6 cellular contexts compared by ENCODE assay signal in genomic region chr6:30717845-30718795, GRCh38. TPM values are rescaled to one million over a fixed set of nuclear protein-coding genes. Genes with fewer than 3 reads are reported as not detected.
DNase-seq lines count a peak whose midpoint lies in the region; ATAC-seq, FAIRE-seq and TF ChIP-seq lines count a peak whose summit lies in the region.
"Not testable (repeated sequence)": the region's sequence is repeated elsewhere in the genome, so short reads cannot be mapped to it uniquely, and the experiment has no call there.

No MANE protein-coding gene starts in this region.

- intact Hi-C loops in activated T-helper 2 cell treated with anti-CD3 and anti-CD28 coated beads, Interferon-gamma antibody, Interleukin-2, Interleukin-4, amounts not matched to agents 10 μg/mL and 5 μg/mL and 100 μg/mL, durations not matched to agents 14 hours and 24 hours and 36 hours (cut with micrococcal nuclease) = loop anchor here (1.0 to 5.0 kb wide), 5 partner anchors 31 to 146 kb away; partner anchors contain the start of genes ABCF1, C6orf136, MRPS18B and PPP1R10
- intact Hi-C loops in endothelial cell of umbilical vein (cut with micrococcal nuclease) = loop anchor here (1.0 kb wide), 3 partner anchors 31 to 101 kb away; partner anchors contain the start of genes MRPS18B and PPP1R10

- TSS peak; percentile 1 for BruUV-seq in endothelial cell of umbilical vein (replicated peaks; lab: Mats Ljungman, UMichigan)

- peaks cover 42% of the 10 kb centered on the region for H3K4me1 Mint-ChIP-seq in activated T-helper 2 cell treated with anti-CD3 and anti-CD28 coated beads, Interferon-gamma antibody, Interleukin-2, Interleukin-4, amounts not matched to agents 10 μg/mL and 5 μg/mL and 100 μg/mL, durations not matched to agents 14 hours and 24 hours and 36 hours (ENCODE audit: low read depth)

- not testable (repeated sequence) for FAIRE-seq in endothelial cell of umbilical vein (lab: Jason Lieb, UNC)

- H3K9me1 ChIP-seq in endothelial cell of umbilical vein (replicated peaks; ENCODE audit: control insufficient read depth, extremely low read depth, insufficient read depth, low read length) = not testable (repeated sequence)

- H3K79me2 ChIP-seq in endothelial cell of umbilical vein (ENCODE audit: control insufficient read depth, insufficient read depth, low read length) = peaks cover 43% of the 10 kb centered on the region

- not testable (repeated sequence) for H3K27me3 Mint-ChIP-seq in activated T-helper 2 cell treated with anti-CD3 and anti-CD28 coated beads, Interferon-gamma antibody, Interleukin-2, Interleukin-4, amounts not matched to agents 10 μg/mL and 5 μg/mL and 100 μg/mL, durations not matched to agents 14 hours and 24 hours and 36 hours (ENCODE audit: low read depth)

- H3K4me2 ChIP-seq in endothelial cell of umbilical vein (ENCODE audit: insufficient read depth, low read length) = peak overlapping the region; percentile 67
- peak overlapping the region; percentile 77 for H3K4me2 ChIP-seq in skeletal muscle satellite cell (ENCODE audit: low read length)

- not testable (repeated sequence) for H3K9me3 ChIP-seq in BE2C; MG63; endothelial cell of umbilical vein (replicated peaks; ENCODE audit: control insufficient read depth, insufficient read depth, low read length); lung (ENCODE audit: control insufficient read depth in 2 of 2, insufficient read depth in 1 of 2, low read length in 1 of 2); skeletal muscle satellite cell (replicated peaks; ENCODE audit: low read length)

- H3K27ac ChIP-seq in endothelial cell of umbilical vein (ENCODE audit: insufficient read depth, low read depth, low read length) (peak overlapping the region; percentile 82), lung (ENCODE audit: low read depth in 1 of 2, low read length in 1 of 2) (peak overlapping the region; percentile 87 to 88)

- CTCF ChIA-PET in endothelial cell of umbilical vein (lab: Charles Lee) = interaction anchor here (1.0 to 9.2 kb wide), 12 partner anchors 13 to 369 kb away, joined by 4 to 296 read pairs (median 6); no protein-coding TSS in a partner anchor

- H3K27ac Mint-ChIP-seq in activated T-helper 2 cell treated with anti-CD3 and anti-CD28 coated beads, Interferon-gamma antibody, Interleukin-2, Interleukin-4, amounts not matched to agents 10 μg/mL and 5 μg/mL and 100 μg/mL, durations not matched to agents 14 hours and 24 hours and 36 hours = peak overlapping the region; percentile 95

- H3K4me1 ChIP-seq in BE2C; lung (ENCODE audit: control insufficient read depth in 2 of 2, insufficient read depth in 2 of 2, low read length in 2 of 2): not testable (repeated sequence)
- H3K4me1 ChIP-seq in endothelial cell of umbilical vein (ENCODE audit: control insufficient read depth, extremely low read depth, insufficient read depth, low read length) (peaks cover 28% of the 10 kb centered on the region), skeletal muscle satellite cell (ENCODE audit: control insufficient read depth, insufficient read depth, low read length) (peaks cover 23% of the 10 kb centered on the region)

- not testable (repeated sequence) for H3K9me3 Mint-ChIP-seq in activated T-helper 2 cell treated with anti-CD3 and anti-CD28 coated beads, Interferon-gamma antibody, Interleukin-2, Interleukin-4, amounts not matched to agents 10 μg/mL and 5 μg/mL and 100 μg/mL, durations not matched to agents 14 hours and 24 hours and 36 hours

- not testable (repeated sequence) for H2AFZ ChIP-seq in endothelial cell of umbilical vein (ENCODE audit: low read depth, low read length)

- POLR2A ChIA-PET in endothelial cell of umbilical vein (lab: Charles Lee) = interaction anchor here (1.0 to 2.9 kb wide), 7 partner anchors 11 to 103 kb away, joined by 4 to 18 read pairs (median 6); partner anchors contain the start of gene NRM

- H4K20me1 ChIP-seq in endothelial cell of umbilical vein (replicated peaks; ENCODE audit: control insufficient read depth, extremely low read depth, insufficient read depth, low read length) = not testable (repeated sequence)

- DNase-seq in BE2C; MG63; activated T-helper 2 cell treated with anti-CD3 and anti-CD28 coated beads, Interferon-gamma antibody, Interleukin-2, Interleukin-4, amounts not matched to agents 10 μg/mL and 5 μg/mL and 100 μg/mL, durations not matched to agents 14 hours and 24 hours and 36 hours (ENCODE audit: low spot score); endothelial cell of umbilical vein (ENCODE audit: low read depth, low spot score); lung (ENCODE audit: low spot score): not testable (repeated sequence)

- TF ChIP-seq POLR2A in endothelial cell of umbilical vein (IDR thresholded peaks at IDR 0.05; ENCODE audit: low read depth, low read length) = not testable (repeated sequence)

- not testable (repeated sequence) for H3K27me3 ChIP-seq in BE2C; MG63; endothelial cell of umbilical vein (ENCODE audit: control insufficient read depth in 2 of 2, insufficient read depth in 2 of 2, low read length in 2 of 2); lung (ENCODE audit: control insufficient read depth, insufficient read depth); skeletal muscle satellite cell (ENCODE audit: control insufficient read depth, insufficient read depth, low read length)

- TF ChIP-seq CTCF in BE2C (IDR thresholded peaks at IDR 0.05; ENCODE audit: low read depth, low read length); endothelial cell of umbilical vein (IDR thresholded peaks at IDR 0.05; ENCODE audit: extremely low read depth in 1 of 2, insufficient read depth in 1 of 2, low read depth in 1 of 2, low read length in 2 of 2); lung (IDR thresholded peaks at IDR 0.05; ENCODE audit: control extremely low read depth, extremely low read depth): not testable (repeated sequence)

- H3K4me3 ChIP-seq in BE2C (ENCODE audit: low read depth, low read length) = peak overlapping the region; percentile 75
- peak overlapping the region; percentile 44 for H3K4me3 ChIP-seq in MG63
- peak overlapping the region in 2 of 3 experiments; percentile 24 to 62 for H3K4me3 ChIP-seq in endothelial cell of umbilical vein (replicated peaks in 1 of 3; ENCODE audit: insufficient read depth in 1 of 3, low read depth in 1 of 3, low read length in 3 of 3)
- H3K4me3 ChIP-seq in lung = not testable (repeated sequence)
- peak overlapping the region; percentile 51 for H3K4me3 ChIP-seq in skeletal muscle satellite cell (ENCODE audit: low read length)

- dilution Hi-C loops in endothelial cell of umbilical vein (cut with MboI; ENCODE audit: extremely low pct_ligation_motif_present, low sequenced_read_pairs) = not testable (repeated sequence)

- peak overlapping the region; percentile 82 for H3K9ac ChIP-seq in endothelial cell of umbilical vein (replicated peaks; ENCODE audit: extremely low read depth, insufficient read depth, low read length)
- peak overlapping the region; percentile 78 for H3K9ac ChIP-seq in skeletal muscle satellite cell (ENCODE audit: low read depth, low read length)

- H3K36me3 Mint-ChIP-seq in activated T-helper 2 cell treated with anti-CD3 and anti-CD28 coated beads, Interferon-gamma antibody, Interleukin-2, Interleukin-4, amounts not matched to agents 10 μg/mL and 5 μg/mL and 100 μg/mL, durations not matched to agents 14 hours and 24 hours and 36 hours (ENCODE audit: low read depth) = peaks cover 68% of the 10 kb centered on the region

- not testable (repeated sequence) for ATAC-seq in lung (ENCODE audit: insufficient read depth, low FRiP score)

- peaks cover 34% of the 10 kb centered on the region for H3K36me3 ChIP-seq in BE2C
- peaks cover 27% of the 10 kb centered on the region for H3K36me3 ChIP-seq in MG63
- H3K36me3 ChIP-seq in endothelial cell of umbilical vein (ENCODE audit: control insufficient read depth in 2 of 2, extremely low read depth in 1 of 2, insufficient read depth in 2 of 2, low read length in 2 of 2) = not testable (repeated sequence)
- peaks cover 4 to 15% of the 10 kb centered on the region in 2 donors for H3K36me3 ChIP-seq in lung (ENCODE audit: control insufficient read depth in 2 of 2, insufficient read depth in 2 of 2, low read length in 2 of 2)
- H3K36me3 ChIP-seq in skeletal muscle satellite cell (ENCODE audit: insufficient read depth, low read length) = peaks cover 27% of the 10 kb centered on the region

- WGBS in lung, 2 donors = 79 to 80% methylated on average over 38 of the region's 38 CpGs

- peak overlapping the region; percentile 95 for H3K4me3 Mint-ChIP-seq in activated T-helper 2 cell treated with anti-CD3 and anti-CD28 coated beads, Interferon-gamma antibody, Interleukin-2, Interleukin-4, amounts not matched to agents 10 μg/mL and 5 μg/mL and 100 μg/mL, durations not matched to agents 14 hours and 24 hours and 36 hours (ENCODE audit: low read depth)

RNA-seq across cellular contexts. Expression of gene MDC1, which starts 1.0 kb away (rescaled TPM):
- 41.4 TPM for polyA plus RNA-seq in BE2C (2012; ENCODE audit: insufficient read depth, insufficient read length, low read depth)
- total RNA-seq in MG63 (2014; rRNA removed; shearing (Covaris generic); ENCODE audit: low replicate concordance) = 5.4 and 10.8 TPM in 2 replicates
- total RNA-seq in activated T-helper 2 cell treated with anti-CD3 and anti-CD28 coated beads, Interferon-gamma antibody, Interleukin-2, Interleukin-4, amounts not matched to agents 10 μg/mL and 5 μg/mL and 100 μg/mL, durations not matched to agents 14 hours and 24 hours and 36 hours = 88.3 and 96.6 TPM in 2 replicates
- total RNA-seq in endothelial cell of umbilical vein = 42.3 and 43.6 TPM in 2 replicates
- polyA plus RNA-seq in endothelial cell of umbilical vein = 15.6 and 16.8 TPM in 2 replicates
- 13.0 and 13.4 TPM in 2 replicates for polyA plus RNA-seq in endothelial cell of umbilical vein (2011; cell fraction: cytosol; rRNA removed)
- 36.2 and 49.0 TPM in 2 replicates for polyA plus RNA-seq in endothelial cell of umbilical vein (2011; cell fraction: nucleus; rRNA removed)
- polyA plus RNA-seq in endothelial cell of umbilical vein (2012) = 16.8 and 20.4 TPM in 2 replicates
- 14.6 and 17.6 TPM in 2 replicates for polyA minus RNA-seq in endothelial cell of umbilical vein
- polyA minus RNA-seq in endothelial cell of umbilical vein (2011; cell fraction: cytosol; rRNA and poly(A)+ RNA removed) = 20.7 TPM
- 11.9 and 14.6 TPM in 2 replicates for polyA minus RNA-seq in endothelial cell of umbilical vein (2011; cell fraction: nucleus; rRNA and poly(A)+ RNA removed)
- 10 to 100 TPM; 13.7 to 34.0 TPM for total RNA-seq in lung
- polyA plus RNA-seq in lung = 10 to 100 TPM in 1 of 2 donors, 1 to 10 TPM in 1; 9.9 to 11.0 TPM
- total RNA-seq in skeletal muscle satellite cell (2012; rRNA removed) = 6.1 and 7.6 TPM in 2 replicates

RNA-seq across cellular contexts. Expression of gene TUBB, which starts 2.0 kb away (rescaled TPM):
- 764 TPM for polyA plus RNA-seq in BE2C (2012; ENCODE audit: insufficient read depth, insufficient read length, low read depth)
- 241 and 386 TPM in 2 replicates for total RNA-seq in MG63 (2014; rRNA removed; shearing (Covaris generic); ENCODE audit: low replicate concordance)
- total RNA-seq in activated T-helper 2 cell treated with anti-CD3 and anti-CD28 coated beads, Interferon-gamma antibody, Interleukin-2, Interleukin-4, amounts not matched to agents 10 μg/mL and 5 μg/mL and 100 μg/mL, durations not matched to agents 14 hours and 24 hours and 36 hours = 1,115 and 1,128 TPM in 2 replicates
- total RNA-seq in endothelial cell of umbilical vein (1,243 and 1,276 TPM in 2 replicates), lung (100 to 1,000 TPM; 292 to 403 TPM)
- polyA plus RNA-seq in endothelial cell of umbilical vein (1,408 and 1,437 TPM in 2 replicates), lung (100 to 1,000 TPM; 171 to 303 TPM)
- 1,278 and 1,444 TPM in 2 replicates for polyA plus RNA-seq in endothelial cell of umbilical vein (2011; cell fraction: cytosol; rRNA removed)
- 567 and 602 TPM in 2 replicates for polyA plus RNA-seq in endothelial cell of umbilical vein (2011; cell fraction: nucleus; rRNA removed)
- polyA plus RNA-seq in endothelial cell of umbilical vein (2012) = 869 and 1,219 TPM in 2 replicates
- 1,727 and 1,760 TPM in 2 replicates for polyA minus RNA-seq in endothelial cell of umbilical vein
- 468 TPM for polyA minus RNA-seq in endothelial cell of umbilical vein (2011; cell fraction: cytosol; rRNA and poly(A)+ RNA removed)
- polyA minus RNA-seq in endothelial cell of umbilical vein (2011; cell fraction: nucleus; rRNA and poly(A)+ RNA removed) = 213 and 284 TPM in 2 replicates
- 624 and 1,061 TPM in 2 replicates for total RNA-seq in skeletal muscle satellite cell (2012; rRNA removed)

RNA-seq across cellular contexts. Expression of gene FLOT1, which starts 24.4 kb away (rescaled TPM):
- 190 TPM for polyA plus RNA-seq in BE2C (2012; ENCODE audit: insufficient read depth, insufficient read length, low read depth)
- 111 and 137 TPM in 2 replicates for total RNA-seq in MG63 (2014; rRNA removed; shearing (Covaris generic); ENCODE audit: low replicate concordance)
- total RNA-seq in activated T-helper 2 cell treated with anti-CD3 and anti-CD28 coated beads, Interferon-gamma antibody, Interleukin-2, Interleukin-4, amounts not matched to agents 10 μg/mL and 5 μg/mL and 100 μg/mL, durations not matched to agents 14 hours and 24 hours and 36 hours = 201 and 214 TPM in 2 replicates
- 141 and 145 TPM in 2 replicates for total RNA-seq in endothelial cell of umbilical vein
- polyA plus RNA-seq in endothelial cell of umbilical vein = 146 and 154 TPM in 2 replicates
- polyA plus RNA-seq in endothelial cell of umbilical vein (2011; cell fraction: cytosol; rRNA removed) = 146 and 167 TPM in 2 replicates
- polyA plus RNA-seq in endothelial cell of umbilical vein (2011; cell fraction: nucleus; rRNA removed) = 258 and 271 TPM in 2 replicates
- 59.6 and 86.3 TPM in 2 replicates for polyA plus RNA-seq in endothelial cell of umbilical vein (2012)
- 122 and 136 TPM in 2 replicates for polyA minus RNA-seq in endothelial cell of umbilical vein
- polyA minus RNA-seq in endothelial cell of umbilical vein (2011; cell fraction: cytosol; rRNA and poly(A)+ RNA removed) = 62.8 TPM
- 238 and 240 TPM in 2 replicates for polyA minus RNA-seq in endothelial cell of umbilical vein (2011; cell fraction: nucleus; rRNA and poly(A)+ RNA removed)
- 100 to 1,000 TPM in 1 of 2 donors, 10 to 100 TPM in 1; 88.0 to 171 TPM for total RNA-seq in lung
- polyA plus RNA-seq in lung = 100 to 1,000 TPM; 205 to 474 TPM
- 71.9 and 75.3 TPM in 2 replicates for total RNA-seq in skeletal muscle satellite cell (2012; rRNA removed)

RNA-seq across cellular contexts. Expression of gene IER3, which starts 26.2 kb away (rescaled TPM):
- polyA plus RNA-seq in BE2C (2012; ENCODE audit: insufficient read depth, insufficient read length, low read depth) = 6.2 TPM
- 53.6 and 54.6 TPM in 2 replicates for total RNA-seq in MG63 (2014; rRNA removed; shearing (Covaris generic); ENCODE audit: low replicate concordance)
- total RNA-seq in activated T-helper 2 cell treated with anti-CD3 and anti-CD28 coated beads, Interferon-gamma antibody, Interleukin-2, Interleukin-4, amounts not matched to agents 10 μg/mL and 5 μg/mL and 100 μg/mL, durations not matched to agents 14 hours and 24 hours and 36 hours = 185 and 190 TPM in 2 replicates
- 163 and 170 TPM in 2 replicates for total RNA-seq in endothelial cell of umbilical vein
- 344 and 468 TPM in 2 replicates for polyA plus RNA-seq in endothelial cell of umbilical vein
- 344 and 363 TPM in 2 replicates for polyA plus RNA-seq in endothelial cell of umbilical vein (2011; cell fraction: cytosol; rRNA removed)
- polyA plus RNA-seq in endothelial cell of umbilical vein (2011; cell fraction: nucleus; rRNA removed) = 547 and 658 TPM in 2 replicates
- 266 and 464 TPM in 2 replicates for polyA plus RNA-seq in endothelial cell of umbilical vein (2012)
- polyA minus RNA-seq in endothelial cell of umbilical vein = 77.6 and 100 TPM in 2 replicates
- polyA minus RNA-seq in endothelial cell of umbilical vein (2011; cell fraction: cytosol; rRNA and poly(A)+ RNA removed) = 38.7 TPM
- polyA minus RNA-seq in endothelial cell of umbilical vein (2011; cell fraction: nucleus; rRNA and poly(A)+ RNA removed) = 87.7 and 161 TPM in 2 replicates
- 10 to 100 TPM; 16.7 to 37.4 TPM for total RNA-seq in lung
- polyA plus RNA-seq in lung = 100 to 1,000 TPM in 1 of 2 donors, 10 to 100 TPM in 1; 97.9 to 302 TPM
- total RNA-seq in skeletal muscle satellite cell (2012; rRNA removed) = 18.5 and 35.2 TPM in 2 replicates

RNA-seq across cellular contexts. Expression of gene NRM, which starts 27.3 kb away (rescaled TPM):
- 58.5 TPM for polyA plus RNA-seq in BE2C (2012; ENCODE audit: insufficient read depth, insufficient read length, low read depth)
- total RNA-seq in MG63 (2014; rRNA removed; shearing (Covaris generic); ENCODE audit: low replicate concordance) = 0.25 and 3.4 TPM in 2 replicates
- 23.1 and 24.2 TPM in 2 replicates for total RNA-seq in activated T-helper 2 cell treated with anti-CD3 and anti-CD28 coated beads, Interferon-gamma antibody, Interleukin-2, Interleukin-4, amounts not matched to agents 10 μg/mL and 5 μg/mL and 100 μg/mL, durations not matched to agents 14 hours and 24 hours and 36 hours
- total RNA-seq in endothelial cell of umbilical vein (28.5 and 32.2 TPM in 2 replicates), lung (10 to 100 TPM in 1 of 2 donors, 1 to 10 TPM in 1; 5.1 to 15.9 TPM)
- polyA plus RNA-seq in endothelial cell of umbilical vein (33.8 and 36.7 TPM in 2 replicates), lung (10 to 100 TPM; 16.0 to 18.7 TPM)
- polyA plus RNA-seq in endothelial cell of umbilical vein (2011; cell fraction: cytosol; rRNA removed) = 33.0 and 34.0 TPM in 2 replicates
- 16.0 and 18.9 TPM in 2 replicates for polyA plus RNA-seq in endothelial cell of umbilical vein (2011; cell fraction: nucleus; rRNA removed)
- 17.7 and 22.2 TPM in 2 replicates for polyA plus RNA-seq in endothelial cell of umbilical vein (2012)
- polyA minus RNA-seq in endothelial cell of umbilical vein = 17.5 and 18.7 TPM in 2 replicates
- polyA minus RNA-seq in endothelial cell of umbilical vein (2011; cell fraction: cytosol; rRNA and poly(A)+ RNA removed) = 20.0 TPM
- 4.5 and 7.8 TPM in 2 replicates for polyA minus RNA-seq in endothelial cell of umbilical vein (2011; cell fraction: nucleus; rRNA and poly(A)+ RNA removed)
- 2.4 and 3.3 TPM in 2 replicates for total RNA-seq in skeletal muscle satellite cell (2012; rRNA removed)
